Comparison of ENCODE assay signal across 20 cellular contexts in genomic region chr12:19203013-19203412, GRCh38.
"Had no signal": no experiment of that assay in that cellular context is flagged by ENCODE, and none has a peak within 500 bp of the region (broad histone marks: within the 10 kb centered on the region; RNA-seq: fewer than 3 reads in every experiment).

No MANE protein-coding gene starts in this region.

- H3K27me3 Mint-ChIP-seq: effector memory CD8-positive, alpha-beta T cell; memory B cell; stimulated activated memory B cell treated with anti-CD40 and anti-IgM and Interleukin-4, amounts not matched to agents 10 μg/mL and 1 μg/mL and 100 μg/mL, for 72 hours had no signal

- H3K36me3 Mint-ChIP-seq: immature natural killer cell; memory B cell; mesothelial cell of epicardium; natural killer cell; stimulated activated memory B cell treated with anti-CD40 and anti-IgM and Interleukin-4, amounts not matched to agents 10 μg/mL and 1 μg/mL and 100 μg/mL, for 72 hours had no signal

- H3K4me1 Mint-ChIP-seq: immature natural killer cell; memory B cell; natural killer cell; stimulated activated memory B cell treated with anti-CD40 and anti-IgM and Interleukin-4, amounts not matched to agents 10 μg/mL and 1 μg/mL and 100 μg/mL, for 72 hours had no signal

- ATAC-seq: effector memory CD8-positive, alpha-beta T cell; foreskin keratinocyte; left cardiac atrium; lower lobe of right lung; natural killer cell had no signal

- H3K27ac ChIP-seq: foreskin keratinocyte, left ventricle myocardium inferior, lower lobe of right lung, thoracic aorta had no signal

- H3K9me3 ChIP-seq: left ventricle myocardium inferior, lower lobe of right lung, right atrium auricular region, stomach, thoracic aorta had no signal

- H3K9me3 Mint-ChIP-seq: effector memory CD8-positive, alpha-beta T cell; immature natural killer cell; memory B cell; mesothelial cell of epicardium; natural killer cell; stimulated activated memory B cell treated with anti-CD40 and anti-IgM and Interleukin-4, amounts not matched to agents 10 μg/mL and 1 μg/mL and 100 μg/mL, for 72 hours had no signal

- H3K4me1 ChIP-seq: lower lobe of right lung had no signal

- H3K4me3 ChIP-seq: left ventricle myocardium inferior, lower lobe of right lung, right atrium auricular region, stomach, thoracic aorta had no signal

- H3K27me3 ChIP-seq: foreskin keratinocyte, right atrium auricular region, stomach had no signal

- H3K4me3 Mint-ChIP-seq: effector memory CD8-positive, alpha-beta T cell; immature natural killer cell; memory B cell; mesothelial cell of epicardium; natural killer cell; neural crest cell; stimulated activated memory B cell treated with anti-CD40 and anti-IgM and Interleukin-4, amounts not matched to agents 10 μg/mL and 1 μg/mL and 100 μg/mL, for 72 hours had no signal

- DNase-seq: effector memory CD8-positive, alpha-beta T cell; foreskin keratinocyte; immature natural killer cell; kidney; left cardiac atrium; left ventricle myocardium inferior; lower lobe of right lung; natural killer cell; posterior cingulate gyrus; small intestine; stimulated activated CD4-positive, alpha-beta T cell treated with anti-CD3 and anti-CD28 coated beads, Interleukin-4, amount 100 ng/mL, for 1 hour; stimulated activated CD8-positive, alpha-beta memory T cell treated with anti-CD3 and anti-CD28 coated beads, Interleukin-4, amount 100 ng/mL, for 48 hours; stomach; substantia nigra had no signal

- H3K36me3 ChIP-seq: left ventricle myocardium inferior, lower lobe of right lung, right atrium auricular region, stomach, thoracic aorta had no signal

- H3K27ac Mint-ChIP-seq: effector memory CD8-positive, alpha-beta T cell; immature natural killer cell; memory B cell; mesothelial cell of epicardium; natural killer cell; stimulated activated memory B cell treated with anti-CD40 and anti-IgM and Interleukin-4, amounts not matched to agents 10 μg/mL and 1 μg/mL and 100 μg/mL, for 72 hours had no signal
